Comparison of ENCODE assay signal across 8 cellular contexts in genomic region chr14:58244556-58245387, GRCh38. TPM values are rescaled to one million over a fixed set of nuclear protein-coding genes. Genes with fewer than 3 reads are reported as not detected.
A peak's percentile ranks its signal among the peaks of the same experiment; 100 is the strongest.
DNase-seq lines count a peak whose midpoint lies in the region; ATAC-seq, FAIRE-seq and TF ChIP-seq lines count a peak whose summit lies in the region.

Gene PSMA3, plus strand, starts transcription at chr14:58244843. Its CDS starts 78 bp downstream, at chr14:58244921.

- no peaks in the 10 kb centered on the region for H3K9me3 ChIP-seq in iPS-20b (ENCODE audit: insufficient read depth, low read depth, low read length)

- peak within 1 kb of the TSS; percentile 97 for H3K9ac ChIP-seq in iPS-20b (ENCODE audit: low read depth, low read length)

- H3K27ac ChIP-seq in iPS-20b (ENCODE audit: low read length) (peak within 1 kb of the TSS; percentile 73), skin epidermis (peak within 1 kb of the TSS; percentile 79 to 99 (median 94))

- peaks cover 2% of the 10 kb centered on the region for H3K36me3 ChIP-seq in bronchial epithelial cell (ENCODE audit: control insufficient read depth, insufficient read depth, low read length)
- H3K36me3 ChIP-seq in iPS-20b (ENCODE audit: insufficient read depth, low read depth, low read length): peaks cover 20% of the 10 kb centered on the region; the same call in 1 of the 2 replicates

- DNase-seq in AG04449 (ENCODE audit: low read depth, low spot score) (peak; percentile 77), NCI-H2227 treated with DMSO at 0.1 percent for 48 hours (lab: John Stamatoyannopoulos, UW) (peak; percentile 98), bronchial epithelial cell (ENCODE audit: low read depth) (peak; percentile 91)

- TF ChIP-seq CTCF in AG04449 (IDR thresholded peaks at IDR 0.05; ENCODE audit: insufficient read depth, low read length, missing control alignments) (no peak), WI38 (IDR thresholded peaks at IDR 0.05; ENCODE audit: low read depth, low read length) (no peak), bronchial epithelial cell (IDR thresholded peaks at IDR 0.05; ENCODE audit: insufficient read depth, low read length, severe bottlenecking) (no peak)

- ATAC-seq in GM18907 (IDR thresholded peaks at IDR 0.05; ENCODE audit: unreplicated experiment): peak; percentile 92
- peak; percentile 90 for ATAC-seq in HG03159 (IDR thresholded peaks at IDR 0.05; ENCODE audit: unreplicated experiment)

- POLR2A ChIA-PET in AG04449 (lab: Yijun Ruan, JAX): interaction anchor here (0.6 to 1.7 kb wide), 2 partner anchors 48 to 54 kb away, joined by 6 read pairs; partner anchors contain the start of gene ARID4A

- no peak for FAIRE-seq in bronchial epithelial cell (lab: Jason Lieb, UNC)

- H3K4me1 ChIP-seq in iPS-20b (ENCODE audit: insufficient read depth, low read length): peaks cover 6% of the 10 kb centered on the region

- no peaks in the 10 kb centered on the region for H3K27me3 ChIP-seq in bronchial epithelial cell (ENCODE audit: control insufficient read depth, insufficient read depth, low read length)
- H3K27me3 ChIP-seq in iPS-20b (ENCODE audit: insufficient read depth, low read length): no peaks in the 10 kb centered on the region

- H3K4me3 ChIP-seq in AG04449 (ENCODE audit: low read depth, low read length) (peak within 1 kb of the TSS; percentile 96), WI38 (ENCODE audit: low read depth, low read length) (peak within 1 kb of the TSS; percentile 82), bronchial epithelial cell (ENCODE audit: low read depth, low read length) (peak within 1 kb of the TSS; percentile 90), iPS-20b (ENCODE audit: low read length) (peak within 1 kb of the TSS; percentile 95), skin epidermis (peak within 1 kb of the TSS; percentile 68 to 91 (median 78))

- CTCF ChIA-PET in AG04449 (lab: Yijun Ruan, JAX): interaction anchor here (0.7 to 1.8 kb wide), 5 partner anchors 20 to 136 kb away, joined by 3 to 5 read pairs (median 5); no protein-coding TSS in a partner anchor

RNA-seq across cellular contexts. Expression of gene PSMA3, which starts in this region (rescaled TPM):
- total RNA-seq in bronchial epithelial cell: 76.1 and 90.9 TPM in 2 replicates

Comparison
In these comparisons a context has a peak if more than half of its experiments do, and no peak if none do; other contexts are left out.
1. Peak in every context shown above with its lines: DNase-seq, ATAC-seq, H3K4me3 ChIP-seq and H3K27ac ChIP-seq.